1 cellular context compared by ENCODE assay signal in the genomic region with DNA sequence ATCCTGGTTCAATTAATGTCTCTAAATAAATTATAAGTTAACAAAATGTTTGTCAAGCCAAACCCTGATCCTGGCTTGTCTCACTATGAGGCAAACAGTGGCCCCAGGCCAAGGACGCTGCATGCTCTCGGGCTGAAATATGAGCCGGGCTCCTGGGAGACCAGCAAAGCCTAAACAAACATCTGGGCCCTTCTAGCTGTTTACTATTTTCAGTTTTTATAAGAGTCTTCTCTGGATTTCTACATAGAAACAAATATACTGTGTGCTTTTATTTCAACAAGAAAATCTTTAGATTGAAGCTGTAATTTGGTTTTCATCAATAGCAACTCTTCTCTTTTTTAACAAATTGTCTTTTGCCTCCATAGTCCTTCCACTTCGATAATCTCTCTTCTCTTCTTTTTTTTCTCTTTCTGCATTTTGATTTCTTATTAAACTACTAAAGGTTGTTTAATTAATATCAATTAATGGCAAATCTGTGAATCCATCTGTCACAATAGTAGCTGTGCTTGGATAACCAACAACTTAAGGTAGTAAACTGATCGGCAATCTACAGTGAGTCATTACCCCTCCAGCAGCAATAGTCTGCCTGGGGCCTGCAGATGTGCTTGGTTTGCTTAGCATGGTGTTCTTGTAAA.
TF ChIP-seq lines count a peak whose summit lies in the region.

No MANE protein-coding gene starts in this region.

TF ChIP-seq in K562, 482 proteins besides CTCF, POLR2A, EP300 and RAD21 (continued from another document and continues in another):
- TF ChIP-seq, protein P1, sequence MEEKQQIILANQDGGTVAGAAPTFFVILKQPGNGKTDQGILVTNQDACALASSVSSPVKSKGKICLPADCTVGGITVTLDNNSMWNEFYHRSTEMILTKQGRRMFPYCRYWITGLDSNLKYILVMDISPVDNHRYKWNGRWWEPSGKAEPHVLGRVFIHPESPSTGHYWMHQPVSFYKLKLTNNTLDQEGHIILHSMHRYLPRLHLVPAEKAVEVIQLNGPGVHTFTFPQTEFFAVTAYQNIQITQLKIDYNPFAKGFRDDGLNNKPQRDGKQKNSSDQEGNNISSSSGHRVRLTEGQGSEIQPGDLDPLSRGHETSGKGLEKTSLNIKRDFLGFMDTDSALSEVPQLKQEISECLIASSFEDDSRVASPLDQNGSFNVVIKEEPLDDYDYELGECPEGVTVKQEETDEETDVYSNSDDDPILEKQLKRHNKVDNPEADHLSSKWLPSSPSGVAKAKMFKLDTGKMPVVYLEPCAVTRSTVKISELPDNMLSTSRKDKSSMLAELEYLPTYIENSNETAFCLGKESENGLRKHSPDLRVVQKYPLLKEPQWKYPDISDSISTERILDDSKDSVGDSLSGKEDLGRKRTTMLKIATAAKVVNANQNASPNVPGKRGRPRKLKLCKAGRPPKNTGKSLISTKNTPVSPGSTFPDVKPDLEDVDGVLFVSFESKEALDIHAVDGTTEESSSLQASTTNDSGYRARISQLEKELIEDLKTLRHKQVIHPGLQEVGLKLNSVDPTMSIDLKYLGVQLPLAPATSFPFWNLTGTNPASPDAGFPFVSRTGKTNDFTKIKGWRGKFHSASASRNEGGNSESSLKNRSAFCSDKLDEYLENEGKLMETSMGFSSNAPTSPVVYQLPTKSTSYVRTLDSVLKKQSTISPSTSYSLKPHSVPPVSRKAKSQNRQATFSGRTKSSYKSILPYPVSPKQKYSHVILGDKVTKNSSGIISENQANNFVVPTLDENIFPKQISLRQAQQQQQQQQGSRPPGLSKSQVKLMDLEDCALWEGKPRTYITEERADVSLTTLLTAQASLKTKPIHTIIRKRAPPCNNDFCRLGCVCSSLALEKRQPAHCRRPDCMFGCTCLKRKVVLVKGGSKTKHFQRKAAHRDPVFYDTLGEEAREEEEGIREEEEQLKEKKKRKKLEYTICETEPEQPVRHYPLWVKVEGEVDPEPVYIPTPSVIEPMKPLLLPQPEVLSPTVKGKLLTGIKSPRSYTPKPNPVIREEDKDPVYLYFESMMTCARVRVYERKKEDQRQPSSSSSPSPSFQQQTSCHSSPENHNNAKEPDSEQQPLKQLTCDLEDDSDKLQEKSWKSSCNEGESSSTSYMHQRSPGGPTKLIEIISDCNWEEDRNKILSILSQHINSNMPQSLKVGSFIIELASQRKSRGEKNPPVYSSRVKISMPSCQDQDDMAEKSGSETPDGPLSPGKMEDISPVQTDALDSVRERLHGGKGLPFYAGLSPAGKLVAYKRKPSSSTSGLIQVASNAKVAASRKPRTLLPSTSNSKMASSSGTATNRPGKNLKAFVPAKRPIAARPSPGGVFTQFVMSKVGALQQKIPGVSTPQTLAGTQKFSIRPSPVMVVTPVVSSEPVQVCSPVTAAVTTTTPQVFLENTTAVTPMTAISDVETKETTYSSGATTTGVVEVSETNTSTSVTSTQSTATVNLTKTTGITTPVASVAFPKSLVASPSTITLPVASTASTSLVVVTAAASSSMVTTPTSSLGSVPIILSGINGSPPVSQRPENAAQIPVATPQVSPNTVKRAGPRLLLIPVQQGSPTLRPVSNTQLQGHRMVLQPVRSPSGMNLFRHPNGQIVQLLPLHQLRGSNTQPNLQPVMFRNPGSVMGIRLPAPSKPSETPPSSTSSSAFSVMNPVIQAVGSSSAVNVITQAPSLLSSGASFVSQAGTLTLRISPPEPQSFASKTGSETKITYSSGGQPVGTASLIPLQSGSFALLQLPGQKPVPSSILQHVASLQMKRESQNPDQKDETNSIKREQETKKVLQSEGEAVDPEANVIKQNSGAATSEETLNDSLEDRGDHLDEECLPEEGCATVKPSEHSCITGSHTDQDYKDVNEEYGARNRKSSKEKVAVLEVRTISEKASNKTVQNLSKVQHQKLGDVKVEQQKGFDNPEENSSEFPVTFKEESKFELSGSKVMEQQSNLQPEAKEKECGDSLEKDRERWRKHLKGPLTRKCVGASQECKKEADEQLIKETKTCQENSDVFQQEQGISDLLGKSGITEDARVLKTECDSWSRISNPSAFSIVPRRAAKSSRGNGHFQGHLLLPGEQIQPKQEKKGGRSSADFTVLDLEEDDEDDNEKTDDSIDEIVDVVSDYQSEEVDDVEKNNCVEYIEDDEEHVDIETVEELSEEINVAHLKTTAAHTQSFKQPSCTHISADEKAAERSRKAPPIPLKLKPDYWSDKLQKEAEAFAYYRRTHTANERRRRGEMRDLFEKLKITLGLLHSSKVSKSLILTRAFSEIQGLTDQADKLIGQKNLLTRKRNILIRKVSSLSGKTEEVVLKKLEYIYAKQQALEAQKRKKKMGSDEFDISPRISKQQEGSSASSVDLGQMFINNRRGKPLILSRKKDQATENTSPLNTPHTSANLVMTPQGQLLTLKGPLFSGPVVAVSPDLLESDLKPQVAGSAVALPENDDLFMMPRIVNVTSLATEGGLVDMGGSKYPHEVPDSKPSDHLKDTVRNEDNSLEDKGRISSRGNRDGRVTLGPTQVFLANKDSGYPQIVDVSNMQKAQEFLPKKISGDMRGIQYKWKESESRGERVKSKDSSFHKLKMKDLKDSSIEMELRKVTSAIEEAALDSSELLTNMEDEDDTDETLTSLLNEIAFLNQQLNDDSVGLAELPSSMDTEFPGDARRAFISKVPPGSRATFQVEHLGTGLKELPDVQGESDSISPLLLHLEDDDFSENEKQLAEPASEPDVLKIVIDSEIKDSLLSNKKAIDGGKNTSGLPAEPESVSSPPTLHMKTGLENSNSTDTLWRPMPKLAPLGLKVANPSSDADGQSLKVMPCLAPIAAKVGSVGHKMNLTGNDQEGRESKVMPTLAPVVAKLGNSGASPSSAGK (IDR thresholded peaks at IDR 0.05): 0 out of 2 replicates have a peak, but pooled peaks have one; percentile 16
- TF ChIP-seq, protein P2, sequence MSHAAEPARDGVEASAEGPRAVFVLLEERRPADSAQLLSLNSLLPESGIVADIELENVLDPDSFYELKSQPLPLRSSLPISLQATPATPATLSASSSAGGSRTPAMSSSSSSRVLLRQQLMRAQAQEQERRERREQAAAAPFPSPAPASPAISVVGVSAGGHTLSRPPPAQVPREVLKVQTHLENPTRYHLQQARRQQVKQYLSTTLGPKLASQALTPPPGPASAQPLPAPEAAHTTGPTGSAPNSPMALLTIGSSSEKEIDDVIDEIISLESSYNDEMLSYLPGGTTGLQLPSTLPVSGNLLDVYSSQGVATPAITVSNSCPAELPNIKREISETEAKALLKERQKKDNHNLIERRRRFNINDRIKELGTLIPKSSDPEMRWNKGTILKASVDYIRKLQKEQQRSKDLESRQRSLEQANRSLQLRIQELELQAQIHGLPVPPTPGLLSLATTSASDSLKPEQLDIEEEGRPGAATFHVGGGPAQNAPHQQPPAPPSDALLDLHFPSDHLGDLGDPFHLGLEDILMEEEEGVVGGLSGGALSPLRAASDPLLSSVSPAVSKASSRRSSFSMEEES (CRISPR knock-in tag; IDR thresholded peaks at IDR 0.05): no peak
- no peak for TF ChIP-seq ETV1 (tag; conservative IDR thresholded peaks at IDR 0.05; ENCODE audit: low read depth)
- no peak for TF ChIP-seq ZNF696 (CRISPR knock-in tag; conservative IDR thresholded peaks at IDR 0.05)
- TF ChIP-seq, protein P3, sequence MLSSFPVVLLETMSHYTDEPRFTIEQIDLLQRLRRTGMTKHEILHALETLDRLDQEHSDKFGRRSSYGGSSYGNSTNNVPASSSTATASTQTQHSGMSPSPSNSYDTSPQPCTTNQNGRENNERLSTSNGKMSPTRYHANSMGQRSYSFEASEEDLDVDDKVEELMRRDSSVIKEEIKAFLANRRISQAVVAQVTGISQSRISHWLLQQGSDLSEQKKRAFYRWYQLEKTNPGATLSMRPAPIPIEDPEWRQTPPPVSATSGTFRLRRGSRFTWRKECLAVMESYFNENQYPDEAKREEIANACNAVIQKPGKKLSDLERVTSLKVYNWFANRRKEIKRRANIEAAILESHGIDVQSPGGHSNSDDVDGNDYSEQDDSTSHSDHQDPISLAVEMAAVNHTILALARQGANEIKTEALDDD (IDR thresholded peaks at IDR 0.05): peak; percentile 89
- TF ChIP-seq, protein P4, sequence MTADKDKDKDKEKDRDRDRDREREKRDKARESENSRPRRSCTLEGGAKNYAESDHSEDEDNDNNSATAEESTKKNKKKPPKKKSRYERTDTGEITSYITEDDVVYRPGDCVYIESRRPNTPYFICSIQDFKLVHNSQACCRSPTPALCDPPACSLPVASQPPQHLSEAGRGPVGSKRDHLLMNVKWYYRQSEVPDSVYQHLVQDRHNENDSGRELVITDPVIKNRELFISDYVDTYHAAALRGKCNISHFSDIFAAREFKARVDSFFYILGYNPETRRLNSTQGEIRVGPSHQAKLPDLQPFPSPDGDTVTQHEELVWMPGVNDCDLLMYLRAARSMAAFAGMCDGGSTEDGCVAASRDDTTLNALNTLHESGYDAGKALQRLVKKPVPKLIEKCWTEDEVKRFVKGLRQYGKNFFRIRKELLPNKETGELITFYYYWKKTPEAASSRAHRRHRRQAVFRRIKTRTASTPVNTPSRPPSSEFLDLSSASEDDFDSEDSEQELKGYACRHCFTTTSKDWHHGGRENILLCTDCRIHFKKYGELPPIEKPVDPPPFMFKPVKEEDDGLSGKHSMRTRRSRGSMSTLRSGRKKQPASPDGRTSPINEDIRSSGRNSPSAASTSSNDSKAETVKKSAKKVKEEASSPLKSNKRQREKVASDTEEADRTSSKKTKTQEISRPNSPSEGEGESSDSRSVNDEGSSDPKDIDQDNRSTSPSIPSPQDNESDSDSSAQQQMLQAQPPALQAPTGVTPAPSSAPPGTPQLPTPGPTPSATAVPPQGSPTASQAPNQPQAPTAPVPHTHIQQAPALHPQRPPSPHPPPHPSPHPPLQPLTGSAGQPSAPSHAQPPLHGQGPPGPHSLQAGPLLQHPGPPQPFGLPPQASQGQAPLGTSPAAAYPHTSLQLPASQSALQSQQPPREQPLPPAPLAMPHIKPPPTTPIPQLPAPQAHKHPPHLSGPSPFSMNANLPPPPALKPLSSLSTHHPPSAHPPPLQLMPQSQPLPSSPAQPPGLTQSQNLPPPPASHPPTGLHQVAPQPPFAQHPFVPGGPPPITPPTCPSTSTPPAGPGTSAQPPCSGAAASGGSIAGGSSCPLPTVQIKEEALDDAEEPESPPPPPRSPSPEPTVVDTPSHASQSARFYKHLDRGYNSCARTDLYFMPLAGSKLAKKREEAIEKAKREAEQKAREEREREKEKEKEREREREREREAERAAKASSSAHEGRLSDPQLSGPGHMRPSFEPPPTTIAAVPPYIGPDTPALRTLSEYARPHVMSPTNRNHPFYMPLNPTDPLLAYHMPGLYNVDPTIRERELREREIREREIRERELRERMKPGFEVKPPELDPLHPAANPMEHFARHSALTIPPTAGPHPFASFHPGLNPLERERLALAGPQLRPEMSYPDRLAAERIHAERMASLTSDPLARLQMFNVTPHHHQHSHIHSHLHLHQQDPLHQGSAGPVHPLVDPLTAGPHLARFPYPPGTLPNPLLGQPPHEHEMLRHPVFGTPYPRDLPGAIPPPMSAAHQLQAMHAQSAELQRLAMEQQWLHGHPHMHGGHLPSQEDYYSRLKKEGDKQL (CRISPR knock-in tag; IDR thresholded peaks at IDR 0.05; ENCODE audit: borderline replicate concordance): no peak
- TF ChIP-seq, protein P5, sequence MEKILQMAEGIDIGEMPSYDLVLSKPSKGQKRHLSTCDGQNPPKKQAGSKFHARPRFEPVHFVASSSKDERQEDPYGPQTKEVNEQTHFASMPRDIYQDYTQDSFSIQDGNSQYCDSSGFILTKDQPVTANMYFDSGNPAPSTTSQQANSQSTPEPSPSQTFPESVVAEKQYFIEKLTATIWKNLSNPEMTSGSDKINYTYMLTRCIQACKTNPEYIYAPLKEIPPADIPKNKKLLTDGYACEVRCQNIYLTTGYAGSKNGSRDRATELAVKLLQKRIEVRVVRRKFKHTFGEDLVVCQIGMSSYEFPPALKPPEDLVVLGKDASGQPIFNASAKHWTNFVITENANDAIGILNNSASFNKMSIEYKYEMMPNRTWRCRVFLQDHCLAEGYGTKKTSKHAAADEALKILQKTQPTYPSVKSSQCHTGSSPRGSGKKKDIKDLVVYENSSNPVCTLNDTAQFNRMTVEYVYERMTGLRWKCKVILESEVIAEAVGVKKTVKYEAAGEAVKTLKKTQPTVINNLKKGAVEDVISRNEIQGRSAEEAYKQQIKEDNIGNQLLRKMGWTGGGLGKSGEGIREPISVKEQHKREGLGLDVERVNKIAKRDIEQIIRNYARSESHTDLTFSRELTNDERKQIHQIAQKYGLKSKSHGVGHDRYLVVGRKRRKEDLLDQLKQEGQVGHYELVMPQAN (IDR thresholded peaks at IDR 0.05; ENCODE audit: borderline replicate concordance): no peak
- TF ChIP-seq KAT8 (IDR thresholded peaks at IDR 0.05; ENCODE audit: low read depth): no peak
- TF ChIP-seq, protein P6, sequence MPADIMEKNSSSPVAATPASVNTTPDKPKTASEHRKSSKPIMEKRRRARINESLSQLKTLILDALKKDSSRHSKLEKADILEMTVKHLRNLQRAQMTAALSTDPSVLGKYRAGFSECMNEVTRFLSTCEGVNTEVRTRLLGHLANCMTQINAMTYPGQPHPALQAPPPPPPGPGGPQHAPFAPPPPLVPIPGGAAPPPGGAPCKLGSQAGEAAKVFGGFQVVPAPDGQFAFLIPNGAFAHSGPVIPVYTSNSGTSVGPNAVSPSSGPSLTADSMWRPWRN (IDR thresholded peaks at IDR 0.05; ENCODE audit: low read depth): no peak
- no peak for TF ChIP-seq ZC3H4 (CRISPR knock-in tag; IDR thresholded peaks at IDR 0.05; ENCODE audit: borderline replicate concordance)
- no peak for TF ChIP-seq ZNF77 (CRISPR knock-in tag; IDR thresholded peaks at IDR 0.05)
- TF ChIP-seq, protein P7, sequence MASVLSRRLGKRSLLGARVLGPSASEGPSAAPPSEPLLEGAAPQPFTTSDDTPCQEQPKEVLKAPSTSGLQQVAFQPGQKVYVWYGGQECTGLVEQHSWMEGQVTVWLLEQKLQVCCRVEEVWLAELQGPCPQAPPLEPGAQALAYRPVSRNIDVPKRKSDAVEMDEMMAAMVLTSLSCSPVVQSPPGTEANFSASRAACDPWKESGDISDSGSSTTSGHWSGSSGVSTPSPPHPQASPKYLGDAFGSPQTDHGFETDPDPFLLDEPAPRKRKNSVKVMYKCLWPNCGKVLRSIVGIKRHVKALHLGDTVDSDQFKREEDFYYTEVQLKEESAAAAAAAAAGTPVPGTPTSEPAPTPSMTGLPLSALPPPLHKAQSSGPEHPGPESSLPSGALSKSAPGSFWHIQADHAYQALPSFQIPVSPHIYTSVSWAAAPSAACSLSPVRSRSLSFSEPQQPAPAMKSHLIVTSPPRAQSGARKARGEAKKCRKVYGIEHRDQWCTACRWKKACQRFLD (CRISPR knock-in tag; IDR thresholded peaks at IDR 0.05): no peak
- no peak for TF ChIP-seq XRCC4 (IDR thresholded peaks at IDR 0.05; ENCODE audit: extremely low read depth, insufficient read depth, insufficient read length)
- TF ChIP-seq, protein P8, sequence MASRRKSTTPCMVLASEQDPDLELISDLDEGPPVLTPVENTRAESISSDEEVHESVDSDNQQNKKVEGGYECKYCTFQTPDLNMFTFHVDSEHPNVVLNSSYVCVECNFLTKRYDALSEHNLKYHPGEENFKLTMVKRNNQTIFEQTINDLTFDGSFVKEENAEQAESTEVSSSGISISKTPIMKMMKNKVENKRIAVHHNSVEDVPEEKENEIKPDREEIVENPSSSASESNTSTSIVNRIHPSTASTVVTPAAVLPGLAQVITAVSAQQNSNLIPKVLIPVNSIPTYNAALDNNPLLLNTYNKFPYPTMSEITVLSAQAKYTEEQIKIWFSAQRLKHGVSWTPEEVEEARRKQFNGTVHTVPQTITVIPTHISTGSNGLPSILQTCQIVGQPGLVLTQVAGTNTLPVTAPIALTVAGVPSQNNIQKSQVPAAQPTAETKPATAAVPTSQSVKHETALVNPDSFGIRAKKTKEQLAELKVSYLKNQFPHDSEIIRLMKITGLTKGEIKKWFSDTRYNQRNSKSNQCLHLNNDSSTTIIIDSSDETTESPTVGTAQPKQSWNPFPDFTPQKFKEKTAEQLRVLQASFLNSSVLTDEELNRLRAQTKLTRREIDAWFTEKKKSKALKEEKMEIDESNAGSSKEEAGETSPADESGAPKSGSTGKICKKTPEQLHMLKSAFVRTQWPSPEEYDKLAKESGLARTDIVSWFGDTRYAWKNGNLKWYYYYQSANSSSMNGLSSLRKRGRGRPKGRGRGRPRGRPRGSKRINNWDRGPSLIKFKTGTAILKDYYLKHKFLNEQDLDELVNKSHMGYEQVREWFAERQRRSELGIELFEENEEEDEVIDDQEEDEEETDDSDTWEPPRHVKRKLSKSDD (conservative IDR thresholded peaks at IDR 0.05; ENCODE audit: low read length): no peak
